1 cellular context compared by ENCODE assay signal in the genomic region with DNA sequence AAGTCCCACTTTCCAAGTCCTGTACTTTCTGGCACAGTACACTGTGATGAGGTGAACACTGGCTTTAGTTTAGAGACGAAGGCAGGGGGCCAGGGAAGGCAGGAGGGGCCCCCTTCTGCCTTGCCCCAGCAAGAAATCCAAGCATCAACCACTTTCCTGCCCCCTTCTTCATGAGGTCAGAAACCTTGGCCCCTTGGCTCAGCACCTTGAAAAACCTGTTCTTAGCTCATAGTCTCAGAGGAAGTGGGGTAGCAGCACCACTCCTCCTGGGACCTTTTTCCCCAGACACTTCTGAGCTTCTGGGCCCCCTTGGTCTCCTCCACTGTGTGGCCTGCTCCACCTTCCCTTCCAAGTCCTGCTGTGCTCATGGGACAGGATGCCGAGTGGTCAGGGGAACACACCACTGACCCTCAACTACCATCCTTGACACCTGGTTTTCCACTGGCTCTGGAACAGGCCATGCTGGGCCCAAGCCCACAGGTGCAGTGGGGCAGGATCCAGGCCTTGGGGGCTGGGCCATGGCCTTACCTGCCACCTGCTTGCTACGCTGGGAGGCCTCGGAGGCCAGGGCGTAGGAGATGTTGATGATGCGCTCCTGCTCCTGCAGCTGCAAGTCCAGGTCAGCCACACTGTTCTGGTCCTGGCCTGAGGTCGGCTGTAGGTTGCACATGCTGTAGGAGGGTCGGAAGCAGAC.
TF ChIP-seq lines count a peak whose summit lies in the region.

No MANE protein-coding gene starts in this region.

TF ChIP-seq in neural cell, 6 proteins besides CTCF, POLR2A, EP300 and RAD21:
- TF ChIP-seq SMC3 (conservative IDR thresholded peaks at IDR 0.05; ENCODE audit: poor library complexity) = no peak
- peak; percentile 1 for TF ChIP-seq POLR2AphosphoS5 (IDR thresholded peaks at IDR 0.05)
- TF ChIP-seq EZH2 (IDR thresholded peaks at IDR 0.05; ENCODE audit: borderline replicate concordance, insufficient read depth, low read length, poor library complexity, severe bottlenecking) = no peak
